ENCODE assay signal across 8 cellular contexts in genomic region chr14:60349663-60350365, GRCh38.
DNase-seq lines count a peak whose midpoint lies in the region; ATAC-seq and TF ChIP-seq lines count a peak whose summit lies in the region.

No MANE protein-coding gene starts in this region.

- H3K27me3 ChIP-seq in fibroblast of lung (ENCODE audit: control insufficient read depth, insufficient read depth, low read length) = no peaks in the 10 kb centered on the region

- no peak overlapping the region for H3K4me3 ChIP-seq in fibroblast of lung (replicated peaks in 1 of 4; ENCODE audit: control extremely low read depth in 1 of 4, insufficient read depth in 1 of 4, low read depth in 3 of 4, low read length in 4 of 4)

- no peaks in the 10 kb centered on the region for H3K36me3 ChIP-seq in fibroblast of lung (ENCODE audit: control insufficient read depth, insufficient read depth, low read length)

- H3K4me1 ChIP-seq in fibroblast of lung (ENCODE audit: control insufficient read depth, extremely low read depth, insufficient read depth, low read length) = no peaks in the 10 kb centered on the region

- no peak overlapping the region for H3K4me2 ChIP-seq in fibroblast of lung (ENCODE audit: extremely low read depth, insufficient read depth, low read length)

- peak overlapping the region; percentile 51 for H3K27ac Mint-ChIP-seq in nephron progenitor cell

- no peaks in the 10 kb centered on the region for H3K9me3 Mint-ChIP-seq in nephron progenitor cell

- TF ChIP-seq CTCF in fibroblast of lung (conservative IDR thresholded peaks at IDR 0.05 in 1 of 2, IDR thresholded peaks at IDR 0.05 in 1 of 2; ENCODE audit: low read depth in 1 of 2, low read length in 2 of 2) = peak; percentile 48 to 64
- peak; percentile 67 for TF ChIP-seq CTCF in nephron progenitor cell (IDR thresholded peaks at IDR 0.05)

- ATAC-seq in GM21526 (IDR thresholded peaks at IDR 0.05; ENCODE audit: low FRiP score, unreplicated experiment) = peak; percentile 63
- peak; percentile 94 for ATAC-seq in SK-N-SH treated with all-trans-retinoic acid at 6 μM for 48 hours

- no peak overlapping the region for H3K27ac ChIP-seq in fibroblast of lung (ENCODE audit: insufficient read depth, low read length)

- H3K4me3 Mint-ChIP-seq in nephron progenitor cell = peak overlapping the region; percentile 66

- H2AFZ ChIP-seq in fibroblast of lung (ENCODE audit: low read length) = no peak overlapping the region

- H3K4me1 Mint-ChIP-seq in nephron progenitor cell = peaks cover 30% of the 10 kb centered on the region

- H3K36me3 Mint-ChIP-seq in nephron progenitor cell (ENCODE audit: low read depth) = no peaks in the 10 kb centered on the region

- no peaks in the 10 kb centered on the region for H4K20me1 ChIP-seq in fibroblast of lung (ENCODE audit: control insufficient read depth, extremely low read depth, insufficient read depth, low read length)

- H3K9ac ChIP-seq in fibroblast of lung (ENCODE audit: insufficient read depth, low read length) = no peak overlapping the region

- H3K79me2 ChIP-seq in fibroblast of lung (ENCODE audit: control insufficient read depth, insufficient read depth, low read length) = no peaks in the 10 kb centered on the region

- H3K9me3 ChIP-seq in fibroblast of lung (ENCODE audit: control insufficient read depth, insufficient read depth, low read depth, low read length) = no peaks in the 10 kb centered on the region

- H3K27me3 Mint-ChIP-seq in nephron progenitor cell (ENCODE audit: low read depth, poor library complexity) = peaks cover 7% of the 10 kb centered on the region

- DNase-seq in SIG-M5 treated with dmso at 0.1 percent for 504 hours (lab: John Stamatoyannopoulos, UW; ENCODE audit: unreplicated experiment) (peak; percentile 18), SIG-M5 (lab: John Stamatoyannopoulos, UW) (no peak), MV-4-11 (lab: John Stamatoyannopoulos, UW) (peak; percentile 16), fibroblast of lung (ENCODE audit: low read depth in 2 of 2) (peak; percentile 34 to 71), nephron progenitor cell (peak; percentile 18)
- no peak for DNase-seq in NK-92 treated with Interleukin-12 subunit alpha and Interleukin-12 subunit beta, amount 100 ng/mL, for 24 hours (lab: John Stamatoyannopoulos, UW)

TF ChIP-seq in SK-N-SH treated with all-trans-retinoic acid at 6 μM for 48 hours, 23 proteins besides CTCF, POLR2A, EP300 and RAD21:
- TF ChIP-seq ZNF8 (CRISPR knock-in tag; IDR thresholded peaks at IDR 0.05) = no peak
- TF ChIP-seq PPARA (CRISPR knock-in tag; IDR thresholded peaks at IDR 0.05; ENCODE audit: borderline replicate concordance) = no peak
- no peak for TF ChIP-seq CREB5 (CRISPR knock-in tag; IDR thresholded peaks at IDR 0.05; ENCODE audit: low read depth)
- no peak for TF ChIP-seq ZNF565 (CRISPR knock-in tag; conservative IDR thresholded peaks at IDR 0.05; ENCODE audit: low read depth)
- TF ChIP-seq ZFP30 (CRISPR knock-in tag; IDR thresholded peaks at IDR 0.05) = no peak
- no peak for TF ChIP-seq TSHZ2 (CRISPR knock-in tag; IDR thresholded peaks at IDR 0.05)
TF ChIP-seq in SK-N-SH treated with all-trans-retinoic acid at 6 μM for 48 hours: peak in this region for 0.

Comparison
In these comparisons a context has a peak if more than half of its experiments do, and no peak if none do; other contexts are left out.
1. DNase-seq: peak in SIG-M5 treated with dmso at 0.1 percent for 504 hours (single experiment), MV-4-11 (single experiment), fibroblast of lung (2 of 2) and nephron progenitor cell (single experiment); none in SIG-M5 (single experiment) and NK-92 treated with Interleukin-12 subunit alpha and Interleukin-12 subunit beta, amount 100 ng/mL, for 24 hours (single experiment).